In genomic region chrX:132068405-132068804, GRCh38 we compare ENCODE assay signal across 36 cellular contexts. TPM values are rescaled to one million over a fixed set of nuclear protein-coding genes. Genes with fewer than 3 reads are reported as not detected.
"Had no signal": no experiment of that assay in that cellular context is flagged by ENCODE, and none has a peak within 500 bp of the region (broad histone marks: within the 10 kb centered on the region; RNA-seq: fewer than 3 reads in every experiment).

No MANE protein-coding gene starts in this region.

- FAIRE-seq: small intestine, TTC549 had no signal

- H3K4me1 Mint-ChIP-seq: activated T-helper 17 cell treated with anti-CD3 and anti-CD28 coated beads, Interleukin-2, amount 50 U/mL, for 72 hours; nephron progenitor cell; stimulated activated memory B cell treated with anti-CD40 and anti-IgM and Interleukin-4, amounts not matched to agents 10 μg/mL and 1 μg/mL and 100 μg/mL, for 72 hours; stimulated activated naive CD8-positive, alpha-beta T cell treated with anti-CD3 and anti-CD28 coated beads, Interleukin-15, amount 100 ng/mL, for 72 hours had no signal

- H3K4me3 ChIP-seq: cardiac muscle cell, coronary artery, dorsolateral prefrontal cortex, heart right ventricle, left ventricle myocardium inferior, lung, pancreas, prostate gland, sigmoid colon, SK-N-MC had no signal

- DNase-seq: activated CD4-positive, alpha-beta memory T cell treated with anti-CD3 and anti-CD28 coated beads for 36 hours; activated CD4-positive, alpha-beta T cell treated with anti-CD3 and anti-CD28 coated beads for 48 hours; activated gamma-delta T cell treated with Interleukin-2 at 50 U/mL for 16 hours; activated naive CD4-positive, alpha-beta T cell treated with anti-CD3 and anti-CD28 coated beads, Interleukin-2, amount 50 U/mL, for 16 hours; activated T-cell treated with anti-CD3 and anti-CD28 coated beads, Interleukin-2, amount 50 U/mL, for 4 hours; amygdala; dorsolateral prefrontal cortex; effector memory CD4-positive, alpha-beta T cell; foreskin melanocyte; heart right ventricle; left ventricle myocardium inferior; nephron progenitor cell; pancreas; sigmoid colon; small intestine; stimulated activated CD4-positive, alpha-beta T cell treated with anti-CD3 and anti-CD28 coated beads, Interleukin-4, amount 100 ng/mL, for 24 hours; stimulated activated CD8-positive, alpha-beta memory T cell treated with anti-CD3 and anti-CD28 coated beads, Interleukin-4, amount 100 ng/mL, for 48 hours; stimulated activated naive CD8-positive, alpha-beta T cell treated with anti-CD3 and anti-CD28 coated beads, Interleukin-15, amount 100 ng/mL, for 72 hours; substantia nigra; SW 1271; T-helper 9 cell; WERI-Rb-1 had no signal

- ATAC-seq: activated CD4-positive, CD25-positive, alpha-beta regulatory T cell treated with anti-CD3 and anti-CD28 coated beads, Interleukin-2, amount 50 U/mL, for 24 hours; activated T-cell treated with anti-CD3 and anti-CD28 coated beads, Interleukin-2, amount 50 U/mL, for 4 hours; activated T-helper 17 cell treated with anti-CD3 and anti-CD28 coated beads, Interleukin-2, amount 50 U/mL, for 72 hours; heart right ventricle; pancreas; stimulated activated memory B cell treated with anti-CD40 and anti-IgM and Interleukin-4, amounts not matched to agents 10 μg/mL and 1 μg/mL and 100 μg/mL, for 72 hours; stimulated activated naive CD8-positive, alpha-beta T cell treated with anti-CD3 and anti-CD28 coated beads, Interleukin-15, amount 100 ng/mL, for 72 hours had no signal

- H3K36me3 ChIP-seq: left ventricle myocardium inferior, pancreas, prostate gland, sigmoid colon, WERI-Rb-1 had no signal

- H3K27me3 ChIP-seq: cardiac muscle cell, neutrophil, sigmoid colon had no signal

- H3K27ac Mint-ChIP-seq: activated CD4-positive, alpha-beta memory T cell treated with anti-CD3 and anti-CD28 coated beads for 36 hours; activated T-helper 17 cell treated with anti-CD3 and anti-CD28 coated beads, Interleukin-2, amount 50 U/mL, for 72 hours; nephron progenitor cell; stimulated activated memory B cell treated with anti-CD40 and anti-IgM and Interleukin-4, amounts not matched to agents 10 μg/mL and 1 μg/mL and 100 μg/mL, for 72 hours; T-helper 1 cell treated with Interleukin-12 subunit alpha and Interleukin-12 subunit beta and Interleukin-4 antibody, amounts not matched to agents 30 μg/mL and 1 μg/mL, for 36 hours had no signal

- H3K9me3 Mint-ChIP-seq: activated CD4-positive, alpha-beta memory T cell treated with anti-CD3 and anti-CD28 coated beads for 36 hours; activated T-cell treated with anti-CD3 and anti-CD28 coated beads, Interleukin-2, amount 50 U/mL, for 4 hours; activated T-helper 17 cell treated with anti-CD3 and anti-CD28 coated beads, Interleukin-2, amount 50 U/mL, for 72 hours; nephron progenitor cell; stimulated activated memory B cell treated with anti-CD40 and anti-IgM and Interleukin-4, amounts not matched to agents 10 μg/mL and 1 μg/mL and 100 μg/mL, for 72 hours; stimulated activated naive CD8-positive, alpha-beta T cell treated with anti-CD3 and anti-CD28 coated beads, Interleukin-15, amount 100 ng/mL, for 72 hours; T-helper 1 cell treated with Interleukin-12 subunit alpha and Interleukin-12 subunit beta and Interleukin-4 antibody, amounts not matched to agents 30 μg/mL and 1 μg/mL, for 36 hours had no signal

- H3K27me3 Mint-ChIP-seq: activated CD4-positive, alpha-beta memory T cell treated with anti-CD3 and anti-CD28 coated beads for 36 hours; activated T-helper 17 cell treated with anti-CD3 and anti-CD28 coated beads, Interleukin-2, amount 50 U/mL, for 72 hours; stimulated activated memory B cell treated with anti-CD40 and anti-IgM and Interleukin-4, amounts not matched to agents 10 μg/mL and 1 μg/mL and 100 μg/mL, for 72 hours; stimulated activated naive CD8-positive, alpha-beta T cell treated with anti-CD3 and anti-CD28 coated beads, Interleukin-15, amount 100 ng/mL, for 72 hours had no signal

- H3K4me3 Mint-ChIP-seq: activated CD4-positive, alpha-beta memory T cell treated with anti-CD3 and anti-CD28 coated beads for 36 hours; activated T-cell treated with anti-CD3 and anti-CD28 coated beads, Interleukin-2, amount 50 U/mL, for 4 hours; activated T-helper 17 cell treated with anti-CD3 and anti-CD28 coated beads, Interleukin-2, amount 50 U/mL, for 72 hours; nephron progenitor cell; stimulated activated memory B cell treated with anti-CD40 and anti-IgM and Interleukin-4, amounts not matched to agents 10 μg/mL and 1 μg/mL and 100 μg/mL, for 72 hours; stimulated activated naive CD8-positive, alpha-beta T cell treated with anti-CD3 and anti-CD28 coated beads, Interleukin-15, amount 100 ng/mL, for 72 hours; T-helper 1 cell treated with Interleukin-12 subunit alpha and Interleukin-12 subunit beta and Interleukin-4 antibody, amounts not matched to agents 30 μg/mL and 1 μg/mL, for 36 hours had no signal

RNA-seq across cellular contexts. Expression of gene FRMD7, which starts 59.4 kb away (rescaled TPM):
- total RNA-seq: activated CD4-positive, alpha-beta memory T cell treated with anti-CD3 and anti-CD28 coated beads for 36 hours; activated CD8-positive, alpha-beta memory T cell treated with anti-CD3 and anti-CD28 coated beads for 36 hours; activated T-cell treated with anti-CD3 and anti-CD28 coated beads, Interleukin-2, amount 50 U/mL, for 4 hours; activated T-helper 17 cell treated with anti-CD3 and anti-CD28 coated beads, Interleukin-2, amount 50 U/mL, for 72 hours; cardiac muscle cell; cerebellum; glomerular endothelial cell; lung; pancreas; prostate gland had no signal
